23 cellular contexts compared by ENCODE assay signal in the genomic region with DNA sequence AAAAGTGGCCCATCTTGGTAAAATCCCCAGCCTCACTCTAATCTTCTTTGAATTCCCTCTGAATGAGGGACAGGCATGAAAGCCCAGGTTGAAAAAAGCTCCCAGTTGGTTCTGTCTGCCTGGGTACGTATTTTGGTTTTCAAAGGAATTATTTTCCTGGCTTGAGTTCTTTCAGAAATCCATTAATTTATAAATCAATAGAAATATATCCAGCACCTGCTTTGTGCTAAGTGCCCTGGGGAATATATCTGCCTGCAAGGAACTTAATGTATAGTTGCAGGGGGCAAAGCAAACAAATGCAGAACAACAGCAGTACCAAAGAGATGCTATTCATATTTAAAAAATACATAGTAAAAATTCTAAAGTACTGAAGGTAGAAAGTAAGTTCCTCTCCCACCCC.
"Had no signal": no experiment of that assay in that cellular context is flagged by ENCODE, and none has a peak within 500 bp of the region (broad histone marks: within the 10 kb centered on the region; RNA-seq: fewer than 3 reads in every experiment).

No MANE protein-coding gene starts in this region.

- H3K27me3 ChIP-seq: hepatocyte, right atrium auricular region, right lobe of liver, tibial nerve, uterus had no signal

- H3K36me3 ChIP-seq: left ventricle myocardium inferior, right atrium auricular region, right lobe of liver, tibial nerve, uterus had no signal

- H3K4me3 ChIP-seq: hepatocyte, left ventricle myocardium inferior, lung, mucosa of descending colon, right atrium auricular region, right lobe of liver, smooth muscle cell, tibial nerve, uterus had no signal

- DNase-seq: islet precursor cell; left ventricle myocardium inferior; mesendoderm; mucosa of descending colon; naive thymus-derived CD4-positive, alpha-beta T cell; nucleus accumbens; right lobe of liver; stimulated activated CD4-positive, alpha-beta T cell treated with anti-CD3 and anti-CD28 coated beads, Interleukin-1b, Interleukin-23, amount 100 ng/mL, for 48 hours; stimulated activated CD4-positive, alpha-beta T cell treated with anti-CD3 and anti-CD28 coated beads, Interleukin-2, amount 100 ng/mL, for 48 hours; stimulated activated CD4-positive, alpha-beta T cell treated with anti-CD3 and anti-CD28 coated beads, Interleukin-4, amount 100 ng/mL, for 4 hours; stimulated activated CD8-positive, alpha-beta memory T cell treated with anti-CD3 and anti-CD28 coated beads, Interleukin-4, amount 100 ng/mL, for 48 hours; stimulated activated naive CD4-positive, alpha-beta T cell treated with Interleukin-2 at 50 U/mL for 16 hours; stimulated activated naive CD8-positive, alpha-beta T cell treated with anti-CD3 and anti-CD28 coated beads, Interleukin-15, amount 100 ng/mL, for 72 hours; substantia nigra; uterus had no signal

- H3K9me3 ChIP-seq: mucosa of descending colon, right lobe of liver, uterus had no signal

- ATAC-seq: mucosa of descending colon; naive thymus-derived CD4-positive, alpha-beta T cell; natural killer cell treated with Interleukin-12 subunit alpha and Interleukin-12 subunit beta and Interleukin-15 and Interleukin-18, amount 100 ng/mL, for 72 hours; right lobe of liver; stimulated activated memory B cell treated with anti-CD40 and anti-IgM and Interleukin-4, amounts not matched to agents 10 μg/mL and 1 μg/mL and 100 μg/mL, for 72 hours; stimulated activated naive CD8-positive, alpha-beta T cell treated with anti-CD3 and anti-CD28 coated beads, Interleukin-15, amount 100 ng/mL, for 72 hours had no signal

- H3K4me1 ChIP-seq: left ventricle myocardium inferior, parathyroid adenoma, right atrium auricular region, right lobe of liver, tibial nerve, uterus had no signal
